Comparison of ENCODE assay signal across 9 cellular contexts in genomic region chr2:196182439-196183171, GRCh38. TPM values are rescaled to one million over a fixed set of nuclear protein-coding genes. Genes with fewer than 3 reads are reported as not detected.
DNase-seq lines count a peak whose midpoint lies in the region; ATAC-seq and TF ChIP-seq lines count a peak whose summit lies in the region.
"Had no signal": no experiment of that assay in that cellular context is flagged by ENCODE, and none has a peak within 500 bp of the region (broad histone marks: within the 10 kb centered on the region; RNA-seq: fewer than 3 reads in every experiment).

No MANE protein-coding gene starts in this region.

- no peaks in the 10 kb centered on the region for H3K4me1 ChIP-seq in adrenal gland (replicated peaks in 1 of 2)

- no peak overlapping the region for H3K4me3 ChIP-seq in epithelial cell of proximal tubule (ENCODE audit: low read depth, low read length)
- H3K4me3 ChIP-seq in adrenal gland: no peak overlapping the region
- no peak overlapping the region for H3K4me3 ChIP-seq in H7 (ENCODE audit: insufficient read depth, low read depth, low read length)

- H3K9me3 ChIP-seq in adrenal gland (replicated peaks in 1 of 3): no peaks in the 10 kb centered on the region

- TF ChIP-seq CTCF in epithelial cell of proximal tubule (conservative IDR thresholded peaks at IDR 0.05; ENCODE audit: low read depth, low read length) (no peak), adrenal gland (IDR thresholded peaks at IDR 0.05) (no peak)

- TF ChIP-seq POLR2A in adrenal gland (IDR thresholded peaks at IDR 0.05) (no peak), erythroblast (IDR thresholded peaks at IDR 0.05; ENCODE audit: low read length) (no peak)

- H3K27me3 ChIP-seq in adrenal gland (no peaks in the 10 kb centered on the region), H7 (ENCODE audit: control insufficient read depth, insufficient read depth, low read length) (no peaks in the 10 kb centered on the region)

- ATAC-seq in GM18498 (IDR thresholded peaks at IDR 0.05; ENCODE audit: unreplicated experiment): peak; percentile 86
- peak; percentile 77 for ATAC-seq in GM21515 (IDR thresholded peaks at IDR 0.05; ENCODE audit: unreplicated experiment)
- peak; percentile 86 for ATAC-seq in HG03469 (IDR thresholded peaks at IDR 0.05; ENCODE audit: unreplicated experiment)
- ATAC-seq: Right ventricle myocardium inferior had no signal

- intact Hi-C loops in adrenal gland (cut with DNase I): no loop called here

- DNase-seq in epithelial cell of proximal tubule (ENCODE audit: low read depth): peak; percentile 47
- DNase-seq in adrenal gland: no peak
- DNase-seq in erythroblast (lab: John Stamatoyannopoulos, UW): no peak
- DNase-seq in H7: no peak
- no peak for DNase-seq in globus pallidus (ENCODE audit: low spot score)

- H3K36me3 ChIP-seq in adrenal gland (replicated peaks in 1 of 2): no peaks in the 10 kb centered on the region
- H3K36me3 ChIP-seq in H7 (replicated peaks; ENCODE audit: control insufficient read depth, insufficient read depth, low read length): no peaks in the 10 kb centered on the region

- WGBS in adrenal gland, 4 donors: 71 to 78% (median 78%) methylated on average over 4 of the region's 4 CpGs

- no peak overlapping the region for H3K27ac ChIP-seq in adrenal gland

RNA-seq across cellular contexts. Expression of gene STK17B, which starts 11.2 kb away (rescaled TPM):
- total RNA-seq in epithelial cell of proximal tubule (15.7 and 15.8 TPM in 2 replicates), adrenal gland (10 to 100 TPM in 6 of 8 donors, 1 to 10 TPM in 2; 3.6 to 30.7 (median 15.9) TPM)
- polyA plus RNA-seq in adrenal gland: 1 to 10 TPM; 4.7 to 7.1 (median 5.3) TPM
- total RNA-seq in H7 (2014; rRNA removed; shearing (Covaris generic)): 16.2 and 26.5 TPM in 2 replicates
